In the genomic region with DNA sequence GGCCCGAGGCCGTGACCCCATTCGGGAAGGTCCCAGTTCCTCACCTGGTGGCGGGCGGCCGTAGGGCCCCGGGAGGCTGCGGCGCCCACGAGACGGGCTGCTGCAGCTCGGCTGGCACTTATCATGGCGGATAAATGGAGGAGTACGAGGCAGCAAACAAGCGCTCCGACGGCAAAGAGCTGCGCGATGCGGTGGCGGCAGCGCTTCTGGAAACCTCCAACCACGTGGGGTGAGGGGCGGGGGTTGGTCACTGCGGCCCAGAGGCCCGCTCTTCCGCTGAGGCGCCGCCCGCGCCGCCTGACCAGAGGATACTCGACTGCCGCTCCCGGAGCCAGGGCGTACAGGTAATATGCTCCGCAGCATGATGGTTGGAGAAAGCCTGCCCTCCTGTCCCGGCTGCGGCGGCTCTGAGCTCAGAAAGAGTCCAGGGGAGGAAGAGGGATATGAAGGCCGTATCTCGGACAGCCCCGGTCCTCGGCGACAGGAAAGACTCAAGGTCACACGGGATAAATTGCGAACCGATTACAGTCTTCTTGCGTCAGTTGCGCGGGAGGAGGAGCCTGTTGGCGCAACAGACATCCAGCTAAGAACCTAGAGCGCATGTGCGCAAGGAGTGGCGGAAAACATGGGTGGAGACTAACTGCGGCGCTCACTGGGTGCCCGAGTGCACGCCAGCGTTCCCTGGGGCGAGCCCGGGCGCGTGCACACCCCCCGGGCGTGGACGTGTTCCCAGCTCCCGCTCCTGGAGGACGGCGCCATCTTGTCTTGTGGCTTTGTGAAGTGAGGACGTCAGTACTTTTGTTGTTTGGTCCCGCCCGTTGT, we compare ENCODE assay signal across 1 cellular context.
TF ChIP-seq lines count a peak whose summit lies in the region.

A gene (minus strand): TSS at position 208 of the 822 bp plus-strand sequence. CDS start 83 bp downstream, at position 125.

TF ChIP-seq in HepG2, 621 proteins besides CTCF, POLR2A, EP300 and RAD21 (continued from another document and continues in another):
- TF ChIP-seq, protein P1, sequence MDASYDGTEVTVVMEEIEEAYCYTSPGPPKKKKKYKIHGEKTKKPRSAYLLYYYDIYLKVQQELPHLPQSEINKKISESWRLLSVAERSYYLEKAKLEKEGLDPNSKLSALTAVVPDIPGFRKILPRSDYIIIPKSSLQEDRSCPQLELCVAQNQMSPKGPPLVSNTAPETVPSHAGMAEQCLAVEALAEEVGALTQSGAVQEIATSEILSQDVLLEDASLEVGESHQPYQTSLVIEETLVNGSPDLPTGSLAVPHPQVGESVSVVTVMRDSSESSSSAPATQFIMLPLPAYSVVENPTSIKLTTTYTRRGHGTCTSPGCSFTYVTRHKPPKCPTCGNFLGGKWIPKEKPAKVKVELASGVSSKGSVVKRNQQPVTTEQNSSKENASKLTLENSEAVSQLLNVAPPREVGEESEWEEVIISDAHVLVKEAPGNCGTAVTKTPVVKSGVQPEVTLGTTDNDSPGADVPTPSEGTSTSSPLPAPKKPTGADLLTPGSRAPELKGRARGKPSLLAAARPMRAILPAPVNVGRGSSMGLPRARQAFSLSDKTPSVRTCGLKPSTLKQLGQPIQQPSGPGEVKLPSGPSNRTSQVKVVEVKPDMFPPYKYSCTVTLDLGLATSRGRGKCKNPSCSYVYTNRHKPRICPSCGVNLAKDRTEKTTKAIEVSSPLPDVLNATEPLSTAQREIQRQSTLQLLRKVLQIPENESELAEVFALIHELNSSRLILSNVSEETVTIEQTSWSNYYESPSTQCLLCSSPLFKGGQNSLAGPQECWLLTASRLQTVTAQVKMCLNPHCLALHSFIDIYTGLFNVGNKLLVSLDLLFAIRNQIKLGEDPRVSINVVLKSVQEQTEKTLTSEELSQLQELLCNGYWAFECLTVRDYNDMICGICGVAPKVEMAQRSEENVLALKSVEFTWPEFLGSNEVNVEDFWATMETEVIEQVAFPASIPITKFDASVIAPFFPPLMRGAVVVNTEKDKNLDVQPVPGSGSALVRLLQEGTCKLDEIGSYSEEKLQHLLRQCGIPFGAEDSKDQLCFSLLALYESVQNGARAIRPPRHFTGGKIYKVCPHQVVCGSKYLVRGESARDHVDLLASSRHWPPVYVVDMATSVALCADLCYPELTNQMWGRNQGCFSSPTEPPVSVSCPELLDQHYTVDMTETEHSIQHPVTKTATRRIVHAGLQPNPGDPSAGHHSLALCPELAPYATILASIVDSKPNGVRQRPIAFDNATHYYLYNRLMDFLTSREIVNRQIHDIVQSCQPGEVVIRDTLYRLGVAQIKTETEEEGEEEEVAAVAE (CRISPR knock-in tag; IDR thresholded peaks at IDR 0.05; ENCODE audit: borderline replicate concordance): peak; percentile 85
- TF ChIP-seq, protein P2, sequence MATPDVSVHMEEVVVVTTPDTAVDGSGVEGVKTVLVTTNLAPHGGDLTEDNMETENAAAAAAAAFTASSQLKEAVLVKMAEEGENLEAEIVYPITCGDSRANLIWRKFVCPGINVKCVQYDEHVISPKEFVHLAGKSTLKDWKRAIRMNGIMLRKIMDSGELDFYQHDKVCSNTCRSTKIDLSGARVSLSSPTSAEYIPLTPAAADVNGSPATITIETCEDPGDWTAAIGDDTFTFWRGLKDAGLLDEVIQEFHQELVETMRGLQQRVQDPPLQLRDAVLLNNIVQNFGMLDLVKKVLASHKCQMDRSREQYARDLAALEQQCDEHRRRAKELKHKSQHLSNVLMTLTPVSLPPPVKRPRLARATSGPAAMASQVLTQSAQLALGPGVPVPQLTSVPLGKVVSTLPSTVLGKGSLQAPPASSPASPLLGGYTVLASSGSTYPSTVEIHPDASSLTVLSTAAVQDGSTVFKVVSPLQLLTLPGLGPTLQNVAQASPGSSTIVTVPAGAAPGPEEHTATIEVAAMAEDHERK (CRISPR knock-in tag; IDR thresholded peaks at IDR 0.05; ENCODE audit: low read depth): peak; percentile 81
- peak; percentile 84 for TF ChIP-seq ZNF724P (CRISPR knock-in tag; IDR thresholded peaks at IDR 0.05; ENCODE audit: borderline replicate concordance)
- no peak for TF ChIP-seq SYNCRIP (IDR thresholded peaks at IDR 0.05; ENCODE audit: insufficient read depth, low read depth, low read length)
- peak; percentile 86; the same call in 1 of the 2 replicates for TF ChIP-seq ZNF557 (CRISPR knock-in tag; IDR thresholded peaks at IDR 0.05)
- no peak for TF ChIP-seq THYN1 (CRISPR knock-in tag; IDR thresholded peaks at IDR 0.05; ENCODE audit: borderline replicate concordance, low read depth)
- TF ChIP-seq, protein P3, sequence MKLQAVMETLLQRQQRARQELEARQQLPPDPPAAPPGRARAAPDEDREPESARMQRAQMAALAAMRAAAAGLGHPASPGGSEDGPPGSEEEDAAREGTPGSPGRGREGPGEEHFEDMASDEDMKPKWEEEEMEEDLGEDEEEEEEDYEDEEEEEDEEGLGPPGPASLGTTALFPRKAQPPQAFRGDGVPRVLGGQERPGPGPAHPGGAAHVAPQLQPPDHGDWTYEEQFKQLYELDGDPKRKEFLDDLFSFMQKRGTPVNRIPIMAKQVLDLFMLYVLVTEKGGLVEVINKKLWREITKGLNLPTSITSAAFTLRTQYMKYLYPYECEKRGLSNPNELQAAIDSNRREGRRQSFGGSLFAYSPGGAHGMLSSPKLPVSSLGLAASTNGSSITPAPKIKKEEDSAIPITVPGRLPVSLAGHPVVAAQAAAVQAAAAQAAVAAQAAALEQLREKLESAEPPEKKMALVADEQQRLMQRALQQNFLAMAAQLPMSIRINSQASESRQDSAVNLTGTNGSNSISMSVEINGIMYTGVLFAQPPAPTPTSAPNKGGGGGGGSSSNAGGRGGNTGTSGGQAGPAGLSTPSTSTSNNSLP (IDR thresholded peaks at IDR 0.05; ENCODE audit: low read depth, low read length): peak; percentile 58; the same call in 1 of the 2 replicates
- no peak; the same call in 1 of the 2 replicates for TF ChIP-seq ZSCAN20 (CRISPR knock-in tag; IDR thresholded peaks at IDR 0.05; ENCODE audit: borderline replicate concordance)
- no peak for TF ChIP-seq ZSCAN21 (CRISPR knock-in tag; IDR thresholded peaks at IDR 0.05; ENCODE audit: borderline replicate concordance)
- TF ChIP-seq, protein P4, sequence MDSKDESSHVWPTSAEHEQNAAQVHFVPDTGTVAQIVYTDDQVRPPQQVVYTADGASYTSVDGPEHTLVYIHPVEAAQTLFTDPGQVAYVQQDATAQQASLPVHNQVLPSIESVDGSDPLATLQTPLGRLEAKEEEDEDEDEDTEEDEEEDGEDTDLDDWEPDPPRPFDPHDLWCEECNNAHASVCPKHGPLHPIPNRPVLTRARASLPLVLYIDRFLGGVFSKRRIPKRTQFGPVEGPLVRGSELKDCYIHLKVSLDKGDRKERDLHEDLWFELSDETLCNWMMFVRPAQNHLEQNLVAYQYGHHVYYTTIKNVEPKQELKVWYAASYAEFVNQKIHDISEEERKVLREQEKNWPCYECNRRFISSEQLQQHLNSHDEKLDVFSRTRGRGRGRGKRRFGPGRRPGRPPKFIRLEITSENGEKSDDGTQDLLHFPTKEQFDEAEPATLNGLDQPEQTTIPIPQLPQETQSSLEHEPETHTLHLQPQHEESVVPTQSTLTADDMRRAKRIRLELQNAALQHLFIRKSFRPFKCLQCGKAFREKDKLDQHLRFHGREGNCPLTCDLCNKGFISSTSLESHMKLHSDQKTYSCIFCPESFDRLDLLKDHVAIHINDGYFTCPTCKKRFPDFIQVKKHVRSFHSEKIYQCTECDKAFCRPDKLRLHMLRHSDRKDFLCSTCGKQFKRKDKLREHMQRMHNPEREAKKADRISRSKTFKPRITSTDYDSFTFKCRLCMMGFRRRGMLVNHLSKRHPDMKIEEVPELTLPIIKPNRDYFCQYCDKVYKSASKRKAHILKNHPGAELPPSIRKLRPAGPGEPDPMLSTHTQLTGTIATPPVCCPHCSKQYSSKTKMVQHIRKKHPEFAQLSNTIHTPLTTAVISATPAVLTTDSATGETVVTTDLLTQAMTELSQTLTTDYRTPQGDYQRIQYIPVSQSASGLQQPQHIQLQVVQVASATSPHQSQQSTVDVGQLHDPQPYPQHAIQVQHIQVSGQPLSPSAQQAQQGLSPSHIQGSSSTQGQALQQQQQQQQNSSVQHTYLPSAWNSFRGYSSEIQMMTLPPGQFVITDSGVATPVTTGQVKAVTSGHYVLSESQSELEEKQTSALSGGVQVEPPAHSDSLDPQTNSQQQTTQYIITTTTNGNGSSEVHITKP (CRISPR knock-in tag; IDR thresholded peaks at IDR 0.05; ENCODE audit: low read depth): peak; percentile 85
- TF ChIP-seq ZNF563 (CRISPR knock-in tag; IDR thresholded peaks at IDR 0.05): peak; percentile 88
- no peak for TF ChIP-seq ZNF34 (CRISPR knock-in tag; IDR thresholded peaks at IDR 0.05; ENCODE audit: borderline replicate concordance)
- TF ChIP-seq MXD4 (CRISPR knock-in tag; IDR thresholded peaks at IDR 0.05): peak; percentile 99
- no peak for TF ChIP-seq ZNF629 (CRISPR knock-in tag; conservative IDR thresholded peaks at IDR 0.05)
- TF ChIP-seq, protein P5, sequence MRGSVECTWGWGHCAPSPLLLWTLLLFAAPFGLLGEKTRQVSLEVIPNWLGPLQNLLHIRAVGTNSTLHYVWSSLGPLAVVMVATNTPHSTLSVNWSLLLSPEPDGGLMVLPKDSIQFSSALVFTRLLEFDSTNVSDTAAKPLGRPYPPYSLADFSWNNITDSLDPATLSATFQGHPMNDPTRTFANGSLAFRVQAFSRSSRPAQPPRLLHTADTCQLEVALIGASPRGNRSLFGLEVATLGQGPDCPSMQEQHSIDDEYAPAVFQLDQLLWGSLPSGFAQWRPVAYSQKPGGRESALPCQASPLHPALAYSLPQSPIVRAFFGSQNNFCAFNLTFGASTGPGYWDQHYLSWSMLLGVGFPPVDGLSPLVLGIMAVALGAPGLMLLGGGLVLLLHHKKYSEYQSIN (CRISPR knock-in tag; IDR thresholded peaks at IDR 0.05; ENCODE audit: borderline replicate concordance): no peak
- TF ChIP-seq ZFP37 (CRISPR knock-in tag; IDR thresholded peaks at IDR 0.05; ENCODE audit: borderline replicate concordance): peak; percentile 86; the same call in 1 of the 2 replicates
- TF ChIP-seq ZNF431 (CRISPR knock-in tag; IDR thresholded peaks at IDR 0.05; ENCODE audit: borderline replicate concordance, low read depth): peak; percentile 69; the same call in 1 of the 2 replicates
- TF ChIP-seq PCBP1 (IDR thresholded peaks at IDR 0.05; ENCODE audit: borderline replicate concordance, low read depth, low read length): no peak
- TF ChIP-seq ZNF615 (CRISPR knock-in tag; IDR thresholded peaks at IDR 0.05; ENCODE audit: borderline replicate concordance): 0 out of 2 replicates have a peak, but pooled peaks have one; percentile 36
- no peak; the same call in none of the 2 replicates for TF ChIP-seq SIX4 (CRISPR knock-in tag; IDR thresholded peaks at IDR 0.05)
- TF ChIP-seq ZKSCAN5 (CRISPR knock-in tag; IDR thresholded peaks at IDR 0.05): no peak
- no peak for TF ChIP-seq ARID2 (CRISPR knock-in tag; IDR thresholded peaks at IDR 0.05; ENCODE audit: borderline replicate concordance)
- TF ChIP-seq RXRA (CRISPR knock-in tag; IDR thresholded peaks at IDR 0.05): peak; percentile 79
- TF ChIP-seq, protein P6, sequence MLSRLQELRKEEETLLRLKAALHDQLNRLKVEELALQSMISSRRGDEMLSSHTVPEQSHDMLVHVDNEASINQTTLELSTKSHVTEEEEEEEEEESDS (CRISPR knock-in tag; IDR thresholded peaks at IDR 0.05; ENCODE audit: borderline replicate concordance): no peak
- TF ChIP-seq ADNP (CRISPR knock-in tag; IDR thresholded peaks at IDR 0.05): no peak
- TF ChIP-seq, protein P7, sequence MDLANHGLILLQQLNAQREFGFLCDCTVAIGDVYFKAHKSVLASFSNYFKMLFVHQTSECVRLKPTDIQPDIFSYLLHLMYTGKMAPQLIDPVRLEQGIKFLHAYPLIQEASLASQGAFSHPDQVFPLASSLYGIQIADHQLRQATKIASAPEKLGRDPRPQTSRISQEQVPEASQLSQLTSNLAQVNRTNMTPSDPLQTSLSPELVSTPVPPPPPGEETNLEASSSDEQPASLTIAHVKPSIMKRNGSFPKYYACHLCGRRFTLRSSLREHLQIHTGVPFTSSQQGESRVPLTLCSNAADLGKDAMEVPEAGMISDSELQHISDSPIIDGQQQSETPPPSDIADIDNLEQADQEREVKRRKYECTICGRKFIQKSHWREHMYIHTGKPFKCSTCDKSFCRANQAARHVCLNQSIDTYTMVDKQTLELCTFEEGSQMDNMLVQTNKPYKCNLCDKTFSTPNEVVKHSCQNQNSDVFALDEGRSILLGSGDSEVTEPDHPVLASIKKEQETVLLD (CRISPR knock-in tag; IDR thresholded peaks at IDR 0.05; ENCODE audit: low read depth): peak; percentile 58
- TF ChIP-seq, protein P8, sequence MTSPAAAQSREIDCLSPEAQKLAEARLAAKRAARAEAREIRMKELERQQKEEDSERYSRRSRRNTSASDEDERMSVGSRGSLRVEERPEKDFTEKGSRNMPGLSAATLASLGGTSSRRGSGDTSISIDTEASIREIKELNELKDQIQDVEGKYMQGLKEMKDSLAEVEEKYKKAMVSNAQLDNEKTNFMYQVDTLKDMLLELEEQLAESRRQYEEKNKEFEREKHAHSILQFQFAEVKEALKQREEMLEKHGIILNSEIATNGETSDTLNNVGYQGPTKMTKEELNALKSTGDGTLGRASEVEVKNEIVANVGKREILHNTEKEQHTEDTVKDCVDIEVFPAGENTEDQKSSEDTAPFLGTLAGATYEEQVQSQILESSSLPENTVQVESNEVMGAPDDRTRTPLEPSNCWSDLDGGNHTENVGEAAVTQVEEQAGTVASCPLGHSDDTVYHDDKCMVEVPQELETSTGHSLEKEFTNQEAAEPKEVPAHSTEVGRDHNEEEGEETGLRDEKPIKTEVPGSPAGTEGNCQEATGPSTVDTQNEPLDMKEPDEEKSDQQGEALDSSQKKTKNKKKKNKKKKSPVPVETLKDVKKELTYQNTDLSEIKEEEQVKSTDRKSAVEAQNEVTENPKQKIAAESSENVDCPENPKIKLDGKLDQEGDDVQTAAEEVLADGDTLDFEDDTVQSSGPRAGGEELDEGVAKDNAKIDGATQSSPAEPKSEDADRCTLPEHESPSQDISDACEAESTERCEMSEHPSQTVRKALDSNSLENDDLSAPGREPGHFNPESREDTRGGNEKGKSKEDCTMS (CRISPR knock-in tag; conservative IDR thresholded peaks at IDR 0.05): no peak
- TF ChIP-seq RFX5 (IDR thresholded peaks at IDR 0.05; ENCODE audit: low read depth, low read length): no peak
